17 cellular contexts compared by ENCODE assay signal in the genomic region with DNA sequence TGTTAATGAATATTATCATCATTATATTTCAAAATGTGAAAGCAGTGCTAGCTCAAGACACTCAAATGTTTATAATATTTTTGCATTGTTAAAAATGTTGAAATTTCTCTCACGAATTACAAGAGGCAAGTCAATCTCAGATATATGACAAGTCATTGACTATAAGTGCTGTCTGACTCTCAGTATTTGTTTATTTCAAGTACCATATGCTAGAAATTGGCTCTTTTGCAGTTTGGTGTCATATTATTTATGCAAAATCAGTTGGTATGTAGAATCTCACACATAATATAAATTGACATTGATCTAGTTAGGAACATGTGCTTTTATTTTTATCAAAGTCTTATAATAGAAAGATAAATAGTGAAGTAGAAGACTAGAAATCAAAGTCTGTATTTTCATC.
"Had no signal": no experiment of that assay in that cellular context is flagged by ENCODE, and none has a peak within 500 bp of the region (broad histone marks: within the 10 kb centered on the region; RNA-seq: fewer than 3 reads in every experiment).

No MANE protein-coding gene starts in this region.

- H3K27me3 ChIP-seq: gastroesophageal sphincter, right lobe of liver, upper lobe of left lung had no signal

- ATAC-seq: activated T-helper 17 cell treated with anti-CD3 and anti-CD28 coated beads, Interleukin-2, amount 50 U/mL, for 72 hours; gastroesophageal sphincter; naive thymus-derived CD4-positive, alpha-beta T cell; right lobe of liver had no signal

- DNase-seq: activated T-cell treated with anti-CD3 and anti-CD28 coated beads, Interleukin-2, amount 50 U/mL, for 24 hours; cortex of kidney; endodermal cell; head of caudate nucleus; kidney; naive thymus-derived CD4-positive, alpha-beta T cell; occipital lobe; posterior cingulate gyrus; right lobe of liver; stimulated activated CD4-positive, alpha-beta T cell treated with anti-CD3 and anti-CD28 coated beads, Interleukin-15, amount 100 ng/mL, for 24 hours; stimulated activated CD4-positive, alpha-beta T cell treated with anti-CD3 and anti-CD28 coated beads, Interleukin-4, amount 100 ng/mL, for 1 hour; stimulated activated naive CD4-positive, alpha-beta T cell treated with Interleukin-2 at 50 U/mL for 16 hours; upper lobe of left lung had no signal

- H3K9me3 ChIP-seq: gastroesophageal sphincter, right lobe of liver, upper lobe of left lung had no signal

- H3K36me3 ChIP-seq: gastroesophageal sphincter, right lobe of liver, upper lobe of left lung had no signal

- H3K4me3 ChIP-seq: gastroesophageal sphincter, lung, right lobe of liver, upper lobe of left lung had no signal

- H3K4me1 ChIP-seq: right lobe of liver, upper lobe of left lung had no signal

- H3K27ac ChIP-seq: epithelial cell of prostate, gastroesophageal sphincter, right lobe of liver, upper lobe of left lung had no signal
